Comparison of ENCODE assay signal across 1 cellular context in genomic region chr1:59076612-59077011, GRCh38.
TF ChIP-seq lines count a peak whose summit lies in the region.

No MANE protein-coding gene starts in this region.

TF ChIP-seq in K562, 482 proteins besides CTCF, POLR2A, EP300 and RAD21 (continued from another document and continues in another):
- TF ChIP-seq SREBF2 (CRISPR knock-in tag; IDR thresholded peaks at IDR 0.05) (no peak), ELF1 (tag; IDR thresholded peaks at IDR 0.05) (no peak), ZC3H11A (IDR thresholded peaks at IDR 0.05; ENCODE audit: low read depth, low read length) (no peak), ZNF12 (CRISPR knock-in tag; IDR thresholded peaks at IDR 0.05) (no peak), CBFA2T2 (conservative IDR thresholded peaks at IDR 0.05) (peak; percentile 79), THAP7 (CRISPR knock-in tag; IDR thresholded peaks at IDR 0.05) (no peak), EHMT2 (IDR thresholded peaks at IDR 0.05) (no peak), RNF2 (IDR thresholded peaks at IDR 0.05) (no peak), NR2F6 (CRISPR knock-in tag; IDR thresholded peaks at IDR 0.05) (no peak), PTRF (tag; IDR thresholded peaks at IDR 0.05) (no peak), ZNF282 (CRISPR knock-in tag; IDR thresholded peaks at IDR 0.05) (no peak), ASH1L (IDR thresholded peaks at IDR 0.05; ENCODE audit: borderline replicate concordance, low read depth, partially characterized antibody) (no peak), ZNF347 (CRISPR knock-in tag; IDR thresholded peaks at IDR 0.05; ENCODE audit: low read depth) (no peak), ILK (tag; IDR thresholded peaks at IDR 0.05; ENCODE audit: borderline replicate concordance, low read depth) (no peak), TCF3 (CRISPR knock-in tag; IDR thresholded peaks at IDR 0.05) (peak; percentile 83), FOXM1 (IDR thresholded peaks at IDR 0.05; ENCODE audit: low read depth) (0 out of 2 replicates have a peak, but pooled peaks have one; percentile 34), FOXM1 (CRISPR knock-in tag; IDR thresholded peaks at IDR 0.05; ENCODE audit: low read depth) (no peak), SMARCA4 (IDR thresholded peaks at IDR 0.05) (peak; percentile 71), ZBTB1 (CRISPR knock-in tag; IDR thresholded peaks at IDR 0.05; ENCODE audit: borderline replicate concordance, low read depth) (no peak), ATF2 (CRISPR knock-in tag; IDR thresholded peaks at IDR 0.05) (no peak), KDM4B (IDR thresholded peaks at IDR 0.05; ENCODE audit: borderline replicate concordance in 2 of 2, low read depth in 1 of 2) (no peak), PBX2 (CRISPR knock-in tag; IDR thresholded peaks at IDR 0.05; ENCODE audit: low read depth) (no peak), PBX2 (tag; conservative IDR thresholded peaks at IDR 0.05; ENCODE audit: low read depth) (peak; percentile 60), ZNF384 (IDR thresholded peaks at IDR 0.05; ENCODE audit: low read depth, low read length) (no peak), POU5F1 (IDR thresholded peaks at IDR 0.05; ENCODE audit: borderline replicate concordance, low read depth, low read length, partially characterized antibody) (no peak), HDAC8 (tag; IDR thresholded peaks at IDR 0.05) (no peak), SMARCC2 (IDR thresholded peaks at IDR 0.05; ENCODE audit: low read depth) (0 out of 2 replicates have a peak, but pooled peaks have one; percentile 48), TBP (optimal IDR thresholded peaks at IDR 0.05; ENCODE audit: low read depth, low read length) (no peak), ZNF445 (CRISPR knock-in tag; IDR thresholded peaks at IDR 0.05; ENCODE audit: low read depth) (no peak), CC2D1A (IDR thresholded peaks at IDR 0.05) (0 out of 2 replicates have a peak, but pooled peaks have one; percentile 12), HDAC6 (IDR thresholded peaks at IDR 0.05; ENCODE audit: low read depth, low read length) (no peak), JUN (IDR thresholded peaks at IDR 0.05; ENCODE audit: borderline replicate concordance, low read depth, low read length) (no peak), JUN (CRISPR knock-in tag; IDR thresholded peaks at IDR 0.05; ENCODE audit: borderline replicate concordance) (no peak), MYNN (IDR thresholded peaks at IDR 0.05) (no peak), MYNN (CRISPR knock-in tag; IDR thresholded peaks at IDR 0.05) (no peak), PPARD (CRISPR knock-in tag; IDR thresholded peaks at IDR 0.05) (no peak), HNRNPH1 (optimal IDR thresholded peaks at IDR 0.05; ENCODE audit: low read depth, low read length) (no peak), ZNF778 (CRISPR knock-in tag; IDR thresholded peaks at IDR 0.05) (no peak), KLF1 (tag; IDR thresholded peaks at IDR 0.05) (no peak), STAT5A (IDR thresholded peaks at IDR 0.05; ENCODE audit: borderline replicate concordance, low read length) (peak; percentile 43; the same call in 1 of the 2 replicates), ZNF780A (CRISPR knock-in tag; IDR thresholded peaks at IDR 0.05) (no peak), GATAD2B (IDR thresholded peaks at IDR 0.05; ENCODE audit: borderline replicate concordance) (no peak), ZNF512 (tag; IDR thresholded peaks at IDR 0.05) (no peak), ZNF165 (CRISPR knock-in tag; IDR thresholded peaks at IDR 0.05; ENCODE audit: borderline replicate concordance) (no peak), ZFP91 (CRISPR knock-in tag; IDR thresholded peaks at IDR 0.05) (no peak), ETV5 (CRISPR knock-in tag; IDR thresholded peaks at IDR 0.05; ENCODE audit: low read depth) (no peak), MGA (IDR thresholded peaks at IDR 0.05) (no peak), DEAF1 (CRISPR knock-in tag; IDR thresholded peaks at IDR 0.05) (peak; percentile 39; the same call in 1 of the 2 replicates), FOXJ3 (CRISPR knock-in tag; IDR thresholded peaks at IDR 0.05) (no peak), RFX7 (CRISPR knock-in tag; IDR thresholded peaks at IDR 0.05) (no peak)
